ENCODE assay signal across 1 cellular context in the genomic region with DNA sequence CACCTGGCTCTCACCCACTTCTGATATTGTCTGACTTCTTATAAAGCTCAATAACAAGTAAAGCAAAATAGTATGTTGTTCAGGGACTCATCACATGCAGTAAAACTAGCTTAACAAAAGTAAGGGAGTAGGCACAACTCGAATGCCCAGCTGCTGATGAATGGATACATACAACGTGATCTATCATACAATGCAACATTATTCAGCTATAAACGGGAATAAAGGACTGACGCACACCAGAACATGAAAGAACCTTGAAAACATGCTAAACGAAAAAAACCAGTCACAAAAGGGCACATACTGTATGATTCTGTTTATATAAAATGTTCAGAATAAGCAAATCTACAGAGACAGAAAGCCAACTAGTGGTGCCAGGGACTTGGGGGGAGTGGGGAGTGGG.
A peak's percentile ranks its signal among the peaks of the same experiment; 100 is the strongest.
TF ChIP-seq lines count a peak whose summit lies in the region.

No MANE protein-coding gene starts in this region.

TF ChIP-seq in K562, 482 proteins besides CTCF, POLR2A, EP300 and RAD21:
- TF ChIP-seq TFAP4 (CRISPR knock-in tag; IDR thresholded peaks at IDR 0.05; ENCODE audit: borderline replicate concordance) (no peak), CEBPB (tag; IDR thresholded peaks at IDR 0.05) (peak; percentile 36; the same call in 1 of the 2 replicates)
